Comparison of ENCODE assay signal across 32 cellular contexts in genomic region chr7:111903797-111904196, GRCh38.
A peak's percentile ranks its signal among the peaks of the same experiment; 100 is the strongest.
DNase-seq lines count a peak whose midpoint lies in the region; ATAC-seq and TF ChIP-seq lines count a peak whose summit lies in the region.
"Had no signal": no experiment of that assay in that cellular context is flagged by ENCODE, and none has a peak within 500 bp of the region (broad histone marks: within the 10 kb centered on the region; RNA-seq: fewer than 3 reads in every experiment).

No MANE protein-coding gene starts in this region.

- no peak overlapping the region for H3K27ac ChIP-seq in mesenchymal stem cell (ENCODE audit: low read length, poor library complexity, severe bottlenecking)
- H3K27ac ChIP-seq in testis: no peak overlapping the region
- H3K27ac ChIP-seq: body of pancreas, HL-60, PC-9, right atrium auricular region, SJCRH30, spleen, transverse colon had no signal

- H2AK5ac ChIP-seq in mesenchymal stem cell (ENCODE audit: low read length, severe bottlenecking): no peak overlapping the region

- ATAC-seq in esophagus mucosa (peak; percentile 88), HG02571 (IDR thresholded peaks at IDR 0.05; ENCODE audit: unreplicated experiment) (no peak)
- ATAC-seq: activated naive CD8-positive, alpha-beta T cell treated with anti-CD3 and anti-CD28 coated beads, Interleukin-2, amount 50 U/mL, for 24 hours; body of pancreas; left ventricle myocardium superior; naive thymus-derived CD4-positive, alpha-beta T cell had no signal

- H3K27me3 ChIP-seq in mesenchymal stem cell (ENCODE audit: control insufficient read depth in 1 of 2, insufficient read depth in 1 of 2, low read length in 2 of 2) (no peaks in the 10 kb centered on the region), testis (no peaks in the 10 kb centered on the region)
- H3K27me3 ChIP-seq: BE2C, body of pancreas, right atrium auricular region, SJCRH30, spleen, transverse colon had no signal

- no peak for TF ChIP-seq POLR2A in testis (IDR thresholded peaks at IDR 0.05)

- no peak overlapping the region for H2BK120ac ChIP-seq in mesenchymal stem cell (ENCODE audit: low read depth, low read length)

- no peak overlapping the region for H3K4me2 ChIP-seq in mesenchymal stem cell (ENCODE audit: low read length, poor library complexity, severe bottlenecking)
- H3K4me2 ChIP-seq: PC-9 had no signal

- H3K9me3 ChIP-seq in mesenchymal stem cell (ENCODE audit: control insufficient read depth, low read length) (no peaks in the 10 kb centered on the region), testis (no peaks in the 10 kb centered on the region)
- H3K9me3 ChIP-seq: BE2C, body of pancreas, right atrium auricular region, SJCRH30, transverse colon had no signal

- DNase-seq in HCEC 1CT: peak; percentile 67
- DNase-seq in RKO (ENCODE audit: low spot score): peak; percentile 24
- peak; percentile 20 for DNase-seq in mesenchymal stem cell
- no peak for DNase-seq in testis
- no peak for DNase-seq in HT-29 (ENCODE audit: low spot score)
- no peak for DNase-seq in pons (ENCODE audit: low spot score)
- DNase-seq: activated CD4-positive, alpha-beta T cell treated with anti-CD3 and anti-CD28 coated beads, Interleukin-2, amount 10 ng/mL, durations not matched to agents 24 days and 14 days; activated gamma-delta T cell treated with Interleukin-2 at 50 U/mL for 16 hours; activated naive CD8-positive, alpha-beta T cell treated with anti-CD3 and anti-CD28 coated beads, Interleukin-2, amount 50 U/mL, for 24 hours; activated T-cell treated with anti-CD3 and anti-CD28 coated beads, Interleukin-2, amount 50 U/mL, for 24 hours; BE2C; body of pancreas; foreskin fibroblast; H7; Kasumi-1; left ventricle myocardium superior; midbrain; naive thymus-derived CD4-positive, alpha-beta T cell; NCI-H1092; NCI-H187 treated with DMSO at 0.1 percent for 48 hours; NCI-H524 treated with DMSO at 0.1 percent for 48 hours; NK-92 treated with Interleukin-12 subunit alpha and Interleukin-12 subunit beta, amount 100 ng/mL, for 24 hours; occipital lobe; PC-9; SJCRH30; spleen; stimulated activated CD4-positive, alpha-beta T cell treated with anti-CD3 and anti-CD28 coated beads, Interleukin-2, amount 100 ng/mL, for 48 hours; transverse colon had no signal

- TF ChIP-seq CTCF in testis (IDR thresholded peaks at IDR 0.05): no peak

- H3K9ac ChIP-seq in mesenchymal stem cell (ENCODE audit: low read length): no peak overlapping the region

- no peak overlapping the region for H2BK5ac ChIP-seq in mesenchymal stem cell (ENCODE audit: low read depth, low read length, poor library complexity, severe bottlenecking)

- H3K79me1 ChIP-seq in mesenchymal stem cell (replicated peaks; ENCODE audit: low read length, poor library complexity, severe bottlenecking): no peaks in the 10 kb centered on the region

- H3K4me3 ChIP-seq in mesenchymal stem cell (ENCODE audit: insufficient read depth in 1 of 2, low read depth in 1 of 2, low read length in 2 of 2) (no peak overlapping the region), testis (no peak overlapping the region)
- H3K4me3 ChIP-seq: body of pancreas, PC-9, right atrium auricular region, SJCRH30, spleen, transverse colon had no signal

- intact Hi-C loops in testis (cut with DNase I; ENCODE audit: low total_unique reads): no loop called here

- H3K14ac ChIP-seq in mesenchymal stem cell (ENCODE audit: low read length in 2 of 2): no peak overlapping the region

- no peak overlapping the region for H2BK12ac ChIP-seq in mesenchymal stem cell (ENCODE audit: low read length in 2 of 2)

- H3K36me3 ChIP-seq in mesenchymal stem cell (ENCODE audit: control insufficient read depth in 1 of 2, insufficient read depth in 2 of 2, low read depth in 1 of 2, low read length in 2 of 2): peaks cover 15 to 23% of the 10 kb centered on the region in 2 experiments
- H3K36me3 ChIP-seq in testis (ENCODE audit: low read depth, missing control alignments): no peaks in the 10 kb centered on the region
- H3K36me3 ChIP-seq: BE2C, right atrium auricular region, SJCRH30, spleen, transverse colon had no signal

- WGBS in mesenchymal stem cell: 46% methylated on average over 1 of the region's 2 CpGs
- WGBS in testis, 2 donors: 70 to 85% methylated on average over 2 of the region's 2 CpGs

- no peak overlapping the region for H2BK15ac ChIP-seq in mesenchymal stem cell (ENCODE audit: low read depth, poor library complexity, severe bottlenecking)

- H4K8ac ChIP-seq in mesenchymal stem cell (ENCODE audit: low read length): no peak overlapping the region

- no peak overlapping the region for H2AFZ ChIP-seq in mesenchymal stem cell (ENCODE audit: low read depth, low read length)
- H2AFZ ChIP-seq: PC-9 had no signal

- H4K91ac ChIP-seq in mesenchymal stem cell (ENCODE audit: low read length): no peak overlapping the region

- H3K23ac ChIP-seq in mesenchymal stem cell (ENCODE audit: low read length in 2 of 2): no peak overlapping the region

- no peaks in the 10 kb centered on the region for H3K4me1 ChIP-seq in mesenchymal stem cell (ENCODE audit: control insufficient read depth, insufficient read depth, low read depth, low read length)
- no peaks in the 10 kb centered on the region for H3K4me1 ChIP-seq in testis
- H3K4me1 ChIP-seq: BE2C, body of pancreas, right atrium auricular region, SJCRH30, spleen, transverse colon had no signal

- no peak overlapping the region for H3K4ac ChIP-seq in mesenchymal stem cell (ENCODE audit: low read depth in 1 of 2, low read length in 2 of 2)

- no peak overlapping the region for H3K18ac ChIP-seq in mesenchymal stem cell (ENCODE audit: low read depth in 1 of 2, low read length in 2 of 2)

Comparison
In these comparisons a context has a peak if more than half of its experiments do, and no peak if none do; other contexts are left out.
1. DNase-seq: peak in HCEC 1CT (single experiment), RKO (single experiment) and mesenchymal stem cell (single experiment); none in testis (single experiment), HT-29 (single experiment) and pons (single experiment).